Comparison of ENCODE assay signal across 20 cellular contexts in the genomic region with DNA sequence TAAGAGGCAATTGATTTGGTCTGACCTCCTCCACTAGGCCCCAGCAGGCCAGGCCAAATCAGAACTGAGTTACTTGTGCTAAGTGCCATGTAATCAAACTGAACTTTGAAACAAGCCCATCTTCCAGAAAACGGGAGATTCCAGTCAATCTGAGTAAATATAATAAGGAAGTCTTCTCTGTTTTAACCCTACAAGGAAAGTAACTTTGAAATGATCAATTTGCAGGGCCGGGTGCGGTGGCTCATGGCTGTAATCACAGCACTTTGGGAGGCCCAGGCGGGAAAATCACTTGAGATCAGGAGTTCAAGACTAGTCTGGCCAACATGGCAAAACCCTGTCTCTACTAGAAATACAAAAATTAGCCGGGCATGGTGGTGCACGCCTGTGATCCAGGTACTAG. TPM values are rescaled to one million over a fixed set of nuclear protein-coding genes. Genes with fewer than 3 reads are reported as not detected.
A peak's percentile ranks its signal among the peaks of the same experiment; 100 is the strongest.
DNase-seq lines count a peak whose midpoint lies in the region; TF ChIP-seq lines count a peak whose summit lies in the region.
"Had no signal": no experiment of that assay in that cellular context is flagged by ENCODE, and none has a peak within 500 bp of the region (broad histone marks: within the 10 kb centered on the region; RNA-seq: fewer than 3 reads in every experiment).

No MANE protein-coding gene starts in this region.

- no peak overlapping the region for H3K4me2 ChIP-seq in H9 (ENCODE audit: insufficient read depth, insufficient read length, low read length)

- no peak overlapping the region for H3K56ac ChIP-seq in H9 (ENCODE audit: insufficient read length, low read depth, low read length)

- no peak overlapping the region for H2AFZ ChIP-seq in H9 (ENCODE audit: low read length)

- peak overlapping the region; percentile 44 for H3K4me3 Mint-ChIP-seq in T-helper 1 cell treated with Interleukin-12 subunit alpha and Interleukin-12 subunit beta and Interleukin-4 antibody, amounts not matched to agents 30 μg/mL and 1 μg/mL, for 36 hours
- H3K4me3 Mint-ChIP-seq in brain (peak overlapping the region in 2 of 5 experiments; percentile 51 to 77), nephron progenitor cell (peak overlapping the region; percentile 14), type B pancreatic cell (peak overlapping the region; percentile 47), H9 (no peak overlapping the region)
- H3K4me3 Mint-ChIP-seq: CD14-positive monocyte had no signal

- H3K79me2 ChIP-seq in H9 (ENCODE audit: insufficient read depth, low read length), result no peaks in the 10 kb centered on the region

- no peaks in the 10 kb centered on the region for H3K27me3 ChIP-seq in H9 (ENCODE audit: insufficient read depth, low read length)
- H3K27me3 ChIP-seq: SJCRH30 had no signal

- no peaks in the 10 kb centered on the region; the same call in none of the 2 replicates for H3K4me1 ChIP-seq in H9 (ENCODE audit: insufficient read depth, low read length)

- H3K18ac ChIP-seq in H9 (ENCODE audit: insufficient read length, low read depth, low read length), result no peak overlapping the region

- no peaks in the 10 kb centered on the region for H3K79me1 ChIP-seq in H9 (ENCODE audit: insufficient read depth, low read depth, low read length, poor library complexity, severe bottlenecking)

- H3K27ac ChIP-seq in H9 (ENCODE audit: insufficient read length, low read depth, low read length), result no peak overlapping the region
- H3K27ac ChIP-seq: 22Rv1, SJCRH30 had no signal

- no CpG with 5 or more reads among the region's 6 CpGs for WGBS in H9 (ENCODE audit: extremely low coverage, insufficient read length, low lambda C conversion rate)

- no peak overlapping the region for H2BK15ac ChIP-seq in H9 (ENCODE audit: low read depth, low read length)

- H3K4ac ChIP-seq in H9 (ENCODE audit: low read depth, low read length), result no peak overlapping the region

- TF ChIP-seq CTCF in brain (conservative IDR thresholded peaks at IDR 0.05) (no peak), nephron progenitor cell (IDR thresholded peaks at IDR 0.05) (no peak), type B pancreatic cell (conservative IDR thresholded peaks at IDR 0.05) (no peak), H9 (conservative IDR thresholded peaks at IDR 0.05) (no peak)

- H3K9me3 ChIP-seq in H9 (ENCODE audit: control insufficient read depth, low read depth, low read length), result no peaks in the 10 kb centered on the region
- H3K9me3 ChIP-seq: SJCRH30 had no signal

- H4K8ac ChIP-seq in H9 (replicated peaks; ENCODE audit: insufficient read length, low read depth, low read length), result no peak overlapping the region

- H2BK12ac ChIP-seq in H9 (ENCODE audit: insufficient read length, low read depth, low read length), result no peak overlapping the region

- H4K91ac ChIP-seq in H9 (ENCODE audit: insufficient read length, low read depth, low read length), result no peak overlapping the region

- no peak for DNase-seq in T-helper 1 cell
- no peak for DNase-seq in nephron progenitor cell
- no peak for DNase-seq in type B pancreatic cell (ENCODE audit: extremely low spot score, unreplicated experiment)
- no peak for DNase-seq in H9
- no peak for DNase-seq in cortex of kidney (lab: John Stamatoyannopoulos, UW)
- no peak for DNase-seq in LoVo (ENCODE audit: low spot score)
- DNase-seq: GDM1, GOT3, Karpas-422, MM.1S, NCI-H1092, NCI-H146, NCI-H2029 treated with DMSO at 0.1 percent for 48 hours, NCI-H2171, NCI-H526, SJCRH30 had no signal

- H2BK20ac ChIP-seq in H9 (ENCODE audit: low read depth, low read length, poor library complexity, severe bottlenecking), result no peak overlapping the region

- H2AK5ac ChIP-seq in H9 (ENCODE audit: insufficient read length, low read length), result no peak overlapping the region

- no peak overlapping the region for H2BK120ac ChIP-seq in H9 (ENCODE audit: low read depth, low read length, poor library complexity, severe bottlenecking)

- H3K23me2 ChIP-seq in H9 (ENCODE audit: insufficient read length, low read depth, low read length, poor library complexity, severe bottlenecking), result peaks cover 4% of the 10 kb centered on the region

- H3K4me1 Mint-ChIP-seq in T-helper 1 cell treated with Interleukin-12 subunit alpha and Interleukin-12 subunit beta and Interleukin-4 antibody, amounts not matched to agents 30 μg/mL and 1 μg/mL, for 36 hours (ENCODE audit: low read depth), result peaks cover 13% of the 10 kb centered on the region
- H3K4me1 Mint-ChIP-seq in brain (peaks cover 27% of the 10 kb centered on the region), nephron progenitor cell (peaks cover 10% of the 10 kb centered on the region), type B pancreatic cell (ENCODE audit: unreplicated experiment) (peaks cover 4% of the 10 kb centered on the region), H9 (peaks cover 11 to 21% of the 10 kb centered on the region in 2 experiments)

- peaks cover 9% of the 10 kb centered on the region for H3K36me3 Mint-ChIP-seq in T-helper 1 cell treated with Interleukin-12 subunit alpha and Interleukin-12 subunit beta and Interleukin-4 antibody, amounts not matched to agents 30 μg/mL and 1 μg/mL, for 36 hours (ENCODE audit: low read depth)
- peaks cover 3% of the 10 kb centered on the region for H3K36me3 Mint-ChIP-seq in brain
- peaks cover 4% of the 10 kb centered on the region for H3K36me3 Mint-ChIP-seq in nephron progenitor cell (ENCODE audit: low read depth)
- peaks cover 4% of the 10 kb centered on the region for H3K36me3 Mint-ChIP-seq in type B pancreatic cell
- peaks cover 0 to 3% (median 2%) of the 10 kb centered on the region in 3 experiments; a peak in 2 of 7 replicates for H3K36me3 Mint-ChIP-seq in H9 (ENCODE audit: insufficient read depth in 1 of 3, low read depth in 3 of 3)

- no peak overlapping the region for H4K5ac ChIP-seq in H9 (ENCODE audit: insufficient read length, low read depth, low read length)

- H2BK5ac ChIP-seq in H9 (ENCODE audit: insufficient read length, low read length), result no peak overlapping the region

- peaks cover 9% of the 10 kb centered on the region for H3K27me3 Mint-ChIP-seq in T-helper 1 cell treated with Interleukin-12 subunit alpha and Interleukin-12 subunit beta and Interleukin-4 antibody, amounts not matched to agents 30 μg/mL and 1 μg/mL, for 36 hours (ENCODE audit: low read depth)
- peaks cover 14% of the 10 kb centered on the region for H3K27me3 Mint-ChIP-seq in brain
- H3K27me3 Mint-ChIP-seq in nephron progenitor cell (ENCODE audit: low read depth, poor library complexity), result peaks cover 1% of the 10 kb centered on the region
- H3K27me3 Mint-ChIP-seq in type B pancreatic cell, result peaks cover 9% of the 10 kb centered on the region
- H3K27me3 Mint-ChIP-seq in H9 (ENCODE audit: low read depth), result no peaks in the 10 kb centered on the region

- no peaks in the 10 kb centered on the region for H4K20me1 ChIP-seq in H9 (ENCODE audit: control insufficient read depth, insufficient read depth, insufficient read length)

- H3K9me3 Mint-ChIP-seq in T-helper 1 cell treated with Interleukin-12 subunit alpha and Interleukin-12 subunit beta and Interleukin-4 antibody, amounts not matched to agents 30 μg/mL and 1 μg/mL, for 36 hours, result peaks cover 4% of the 10 kb centered on the region
- H3K9me3 Mint-ChIP-seq in brain, result peaks cover 0 to 6% (median 0%) of the 10 kb centered on the region in 5 experiments
- H3K9me3 Mint-ChIP-seq in nephron progenitor cell, result peaks cover 5% of the 10 kb centered on the region
- H3K9me3 Mint-ChIP-seq in type B pancreatic cell, result peaks cover 5% of the 10 kb centered on the region
- no peaks in the 10 kb centered on the region for H3K9me3 Mint-ChIP-seq in H9

- no peak overlapping the region for H3K14ac ChIP-seq in H9 (ENCODE audit: insufficient read depth, low read length)

- no peak overlapping the region for H3K27ac Mint-ChIP-seq in T-helper 1 cell treated with Interleukin-12 subunit alpha and Interleukin-12 subunit beta and Interleukin-4 antibody, amounts not matched to agents 30 μg/mL and 1 μg/mL, for 36 hours
- H3K27ac Mint-ChIP-seq in brain (peak overlapping the region in 3 of 5 experiments; percentile 24 to 88 (median 68)), nephron progenitor cell (no peak overlapping the region), type B pancreatic cell (peak overlapping the region; percentile 62), H9 (no peak overlapping the region)
- H3K27ac Mint-ChIP-seq: CD14-positive monocyte had no signal

- no peak overlapping the region for H3T11ph ChIP-seq in H9 (ENCODE audit: low read length)

- no peak overlapping the region for H3K9ac ChIP-seq in H9 (ENCODE audit: extremely low read depth, insufficient read length, low read length)

- no peak overlapping the region for H3K23ac ChIP-seq in H9 (ENCODE audit: insufficient read length, low read depth, low read length)

RNA-seq across cellular contexts. Expression of a gene that starts 2.0 kb away (rescaled TPM):
- 11.9 TPM for polyA plus RNA-seq in brain (ENCODE audit: insufficient read depth, low read depth, low replicate concordance)
- total RNA-seq in type B pancreatic cell (ENCODE audit: low replicate concordance) (4.1 and 6.2 TPM in 2 replicates), H9 (2021) (6.7 and 7.4 TPM in 2 replicates)

Comparison
In these comparisons a context has a peak if more than half of its experiments do, and no peak if none do; other contexts are left out.
1. H3K27ac Mint-ChIP-seq: peak in brain (3 of 5) and type B pancreatic cell (single experiment); none in T-helper 1 cell treated with Interleukin-12 subunit alpha and Interleukin-12 subunit beta and Interleukin-4 antibody, amounts not matched to agents 30 μg/mL and 1 μg/mL, for 36 hours (single experiment), nephron progenitor cell (single experiment) and H9 (0 of 3).
2. H3K4me3 Mint-ChIP-seq: peak in T-helper 1 cell treated with Interleukin-12 subunit alpha and Interleukin-12 subunit beta and Interleukin-4 antibody, amounts not matched to agents 30 μg/mL and 1 μg/mL, for 36 hours (single experiment), nephron progenitor cell (single experiment) and type B pancreatic cell (single experiment); none in H9 (0 of 2).